In genomic region chr16:26992661-26993365, GRCh38 we compare ENCODE assay signal across 20 cellular contexts.
"Had no signal": no experiment of that assay in that cellular context is flagged by ENCODE, and none has a peak within 500 bp of the region (broad histone marks: within the 10 kb centered on the region; RNA-seq: fewer than 3 reads in every experiment).

No MANE protein-coding gene starts in this region.

- H3K27ac ChIP-seq: ascending aorta, gastrocnemius medialis, left lung, tibial nerve, uterus had no signal

- H3K4me1 ChIP-seq: ascending aorta, breast epithelium, gastrocnemius medialis, left lung, uterus had no signal

- H3K4me1 Mint-ChIP-seq: naive thymus-derived CD4-positive, alpha-beta T cell had no signal

- DNase-seq: activated CD4-positive, alpha-beta T cell treated with anti-CD3 and anti-CD28 coated beads, Interleukin-2, amount 50 U/mL, for 1 hour; activated naive CD4-positive, alpha-beta T cell treated with Interleukin-2 at 50 U/mL for 16 hours; activated T-cell treated with anti-CD3 and anti-CD28 coated beads for 4 hours; cerebellar nuclear complex; dermis blood vessel endothelial cell; erythroblast; gastrocnemius medialis; left lung; mammary epithelial cell; mucosa of descending colon; naive thymus-derived CD4-positive, alpha-beta T cell; nucleus accumbens; posterior cingulate gyrus; stimulated activated CD4-positive, alpha-beta T cell treated with anti-CD3 and anti-CD28 coated beads, Interleukin-4, amount 100 ng/mL, for 1 hour; stimulated activated naive CD4-positive, alpha-beta T cell; T-helper 17 cell; uterus had no signal

- H3K27ac Mint-ChIP-seq: naive thymus-derived CD4-positive, alpha-beta T cell; T-helper 17 cell had no signal

- H3K4me3 ChIP-seq: ascending aorta, breast epithelium, gastrocnemius medialis, left lung, mucosa of descending colon, tibial nerve, uterus had no signal

- ATAC-seq: gastrocnemius medialis; left lung; mucosa of descending colon; naive thymus-derived CD4-positive, alpha-beta T cell; T-helper 17 cell had no signal

- H3K36me3 ChIP-seq: ascending aorta, breast epithelium, gastrocnemius medialis, left lung, tibial nerve, uterus had no signal

- H3K27me3 ChIP-seq: ascending aorta, breast epithelium, gastrocnemius medialis, tibial nerve, uterus had no signal

- H3K4me3 Mint-ChIP-seq: naive thymus-derived CD4-positive, alpha-beta T cell; T-helper 17 cell had no signal
